Comparison of ENCODE assay signal across 1 cellular context in genomic region chr22:39396797-39397195, GRCh38.
TF ChIP-seq lines count a peak whose summit lies in the region.

No MANE protein-coding gene starts in this region.

TF ChIP-seq in IMR-90, 13 proteins besides CTCF, POLR2A, EP300 and RAD21:
- no peak for TF ChIP-seq RCOR1 (IDR thresholded peaks at IDR 0.05; ENCODE audit: insufficient replicate concordance, low read length)
- TF ChIP-seq NFE2L2 (IDR thresholded peaks at IDR 0.05; ENCODE audit: low read depth, low read length) = no peak
- TF ChIP-seq CEBPB (IDR thresholded peaks at IDR 0.05; ENCODE audit: low read depth, low read length) = no peak
- no peak for TF ChIP-seq CHD1 (IDR thresholded peaks at IDR 0.05; ENCODE audit: low read depth, low read length)
- no peak for TF ChIP-seq ELK1 (IDR thresholded peaks at IDR 0.05; ENCODE audit: borderline replicate concordance, low read depth, low read length)
- TF ChIP-seq USF2 (IDR thresholded peaks at IDR 0.05; ENCODE audit: low read depth, low read length) = no peak
- no peak for TF ChIP-seq MXI1 (IDR thresholded peaks at IDR 0.05; ENCODE audit: borderline replicate concordance, low read depth, low read length)
- no peak for TF ChIP-seq MAFK (IDR thresholded peaks at IDR 0.05; ENCODE audit: low read depth, low read length)
- no peak for TF ChIP-seq RFX5 (IDR thresholded peaks at IDR 0.05; ENCODE audit: low read depth, low read length)
- no peak for TF ChIP-seq SMC3 (IDR thresholded peaks at IDR 0.05; ENCODE audit: low read depth, low read length)
- TF ChIP-seq FOS (IDR thresholded peaks at IDR 0.05; ENCODE audit: low read depth, low read length) = no peak
- no peak for TF ChIP-seq BHLHE40 (IDR thresholded peaks at IDR 0.05; ENCODE audit: low read depth, low read length)
- TF ChIP-seq MAZ (IDR thresholded peaks at IDR 0.05; ENCODE audit: borderline replicate concordance, low read depth, low read length) = no peak
